1 cellular context compared by ENCODE assay signal in genomic region chr6:90284236-90284744, GRCh38.
A peak's percentile ranks its signal among the peaks of the same experiment; 100 is the strongest.
TF ChIP-seq lines count a peak whose summit lies in the region.

No MANE protein-coding gene starts in this region.

TF ChIP-seq in HEK293, 187 proteins besides CTCF, POLR2A, EP300 and RAD21 (continued from another document and continues in another):
- TF ChIP-seq, protein P1, sequence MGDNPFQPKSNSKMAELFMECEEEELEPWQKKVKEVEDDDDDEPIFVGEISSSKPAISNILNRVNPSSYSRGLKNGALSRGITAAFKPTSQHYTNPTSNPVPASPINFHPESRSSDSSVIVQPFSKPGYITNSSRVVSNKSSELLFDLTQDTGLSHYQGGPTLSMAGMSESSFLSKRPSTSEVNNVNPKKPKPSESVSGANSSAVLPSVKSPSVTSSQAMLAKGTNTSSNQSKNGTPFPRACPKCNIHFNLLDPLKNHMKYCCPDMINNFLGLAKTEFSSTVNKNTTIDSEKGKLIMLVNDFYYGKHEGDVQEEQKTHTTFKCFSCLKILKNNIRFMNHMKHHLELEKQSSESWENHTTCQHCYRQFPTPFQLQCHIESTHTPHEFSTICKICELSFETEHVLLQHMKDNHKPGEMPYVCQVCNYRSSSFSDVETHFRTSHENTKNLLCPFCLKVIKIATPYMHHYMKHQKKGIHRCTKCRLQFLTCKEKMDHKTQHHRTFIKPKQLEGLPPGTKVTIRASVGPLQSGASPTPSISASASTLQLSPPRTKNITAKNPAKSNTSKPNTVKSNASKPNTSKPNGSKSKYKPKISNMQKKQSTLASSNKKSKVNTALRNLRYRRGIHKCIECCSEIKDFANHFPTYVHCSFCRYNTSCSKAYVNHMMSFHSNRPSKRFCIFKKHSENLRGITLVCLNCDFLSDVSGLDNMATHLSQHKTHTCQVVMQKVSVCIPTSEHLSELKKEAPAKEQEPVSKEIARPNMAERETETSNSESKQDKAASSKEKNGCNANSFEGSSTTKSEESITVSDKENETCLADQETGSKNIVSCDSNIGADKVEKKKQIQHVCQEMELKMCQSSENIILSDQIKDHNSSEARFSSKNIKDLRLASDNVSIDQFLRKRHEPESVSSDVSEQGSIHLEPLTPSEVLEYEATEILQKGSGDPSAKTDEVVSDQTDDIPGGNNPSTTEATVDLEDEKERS (tag by site-specific recombination; IDR thresholded peaks at IDR 0.05) = no peak
- TF ChIP-seq ZNF645 (tag by site-specific recombination; IDR thresholded peaks at IDR 0.05) = no peak
- no peak for TF ChIP-seq ZNF169 (tag by site-specific recombination; IDR thresholded peaks at IDR 0.05)
- TF ChIP-seq ZNF600 (tag by site-specific recombination; IDR thresholded peaks at IDR 0.05) = peak; percentile 70
- no peak for TF ChIP-seq ZNF561 (tag by site-specific recombination; IDR thresholded peaks at IDR 0.05; ENCODE audit: borderline replicate concordance)
- TF ChIP-seq ZNF704 (tag by site-specific recombination; IDR thresholded peaks at IDR 0.05) = no peak
- TF ChIP-seq ZNF426 (tag by site-specific recombination; IDR thresholded peaks at IDR 0.05) = no peak
- TF ChIP-seq, protein P2, sequence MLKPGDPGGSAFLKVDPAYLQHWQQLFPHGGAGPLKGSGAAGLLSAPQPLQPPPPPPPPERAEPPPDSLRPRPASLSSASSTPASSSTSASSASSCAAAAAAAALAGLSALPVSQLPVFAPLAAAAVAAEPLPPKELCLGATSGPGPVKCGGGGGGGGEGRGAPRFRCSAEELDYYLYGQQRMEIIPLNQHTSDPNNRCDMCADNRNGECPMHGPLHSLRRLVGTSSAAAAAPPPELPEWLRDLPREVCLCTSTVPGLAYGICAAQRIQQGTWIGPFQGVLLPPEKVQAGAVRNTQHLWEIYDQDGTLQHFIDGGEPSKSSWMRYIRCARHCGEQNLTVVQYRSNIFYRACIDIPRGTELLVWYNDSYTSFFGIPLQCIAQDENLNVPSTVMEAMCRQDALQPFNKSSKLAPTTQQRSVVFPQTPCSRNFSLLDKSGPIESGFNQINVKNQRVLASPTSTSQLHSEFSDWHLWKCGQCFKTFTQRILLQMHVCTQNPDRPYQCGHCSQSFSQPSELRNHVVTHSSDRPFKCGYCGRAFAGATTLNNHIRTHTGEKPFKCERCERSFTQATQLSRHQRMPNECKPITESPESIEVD (tag by site-specific recombination; IDR thresholded peaks at IDR 0.05) = no peak
- no peak for TF ChIP-seq ZNF514 (tag by site-specific recombination; IDR thresholded peaks at IDR 0.05)
- no peak for TF ChIP-seq ZNF148 (tag by site-specific recombination; IDR thresholded peaks at IDR 0.05; ENCODE audit: borderline replicate concordance)
- TF ChIP-seq PRDM1 (tag by site-specific recombination; IDR thresholded peaks at IDR 0.05) = peak; percentile 54
- TF ChIP-seq ZFP3 (tag by site-specific recombination; IDR thresholded peaks at IDR 0.05; ENCODE audit: low read depth) = no peak
- TF ChIP-seq ZNF629 (tag by site-specific recombination; IDR thresholded peaks at IDR 0.05) = peak; percentile 19; the same call in 1 of the 2 replicates
- TF ChIP-seq ZSCAN30 (tag by site-specific recombination; IDR thresholded peaks at IDR 0.05) = no peak
- TF ChIP-seq ZEB2 (tag by site-specific recombination; IDR thresholded peaks at IDR 0.05) = peak; percentile 35
- TF ChIP-seq ZNF544 (tag by site-specific recombination; IDR thresholded peaks at IDR 0.05) = no peak
- no peak for TF ChIP-seq ZFP37 (tag by site-specific recombination; IDR thresholded peaks at IDR 0.05)
- TF ChIP-seq EGR2 (tag by site-specific recombination; IDR thresholded peaks at IDR 0.05; ENCODE audit: low read depth) = peak; percentile 47; the same call in 1 of the 2 replicates
- no peak for TF ChIP-seq BCL11A (tag by site-specific recombination; IDR thresholded peaks at IDR 0.05; ENCODE audit: low read depth)
- TF ChIP-seq, protein P3, sequence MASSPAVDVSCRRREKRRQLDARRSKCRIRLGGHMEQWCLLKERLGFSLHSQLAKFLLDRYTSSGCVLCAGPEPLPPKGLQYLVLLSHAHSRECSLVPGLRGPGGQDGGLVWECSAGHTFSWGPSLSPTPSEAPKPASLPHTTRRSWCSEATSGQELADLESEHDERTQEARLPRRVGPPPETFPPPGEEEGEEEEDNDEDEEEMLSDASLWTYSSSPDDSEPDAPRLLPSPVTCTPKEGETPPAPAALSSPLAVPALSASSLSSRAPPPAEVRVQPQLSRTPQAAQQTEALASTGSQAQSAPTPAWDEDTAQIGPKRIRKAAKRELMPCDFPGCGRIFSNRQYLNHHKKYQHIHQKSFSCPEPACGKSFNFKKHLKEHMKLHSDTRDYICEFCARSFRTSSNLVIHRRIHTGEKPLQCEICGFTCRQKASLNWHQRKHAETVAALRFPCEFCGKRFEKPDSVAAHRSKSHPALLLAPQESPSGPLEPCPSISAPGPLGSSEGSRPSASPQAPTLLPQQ (tag by site-specific recombination; IDR thresholded peaks at IDR 0.05) = no peak
- no peak; the same call in 1 of the 2 replicates for TF ChIP-seq ZNF366 (tag by site-specific recombination; conservative IDR thresholded peaks at IDR 0.05)
- no peak for TF ChIP-seq ZNF621 (tag by site-specific recombination; IDR thresholded peaks at IDR 0.05)
- TF ChIP-seq ZNF660 (tag by site-specific recombination; IDR thresholded peaks at IDR 0.05) = 0 out of 2 replicates have a peak, but pooled peaks have one; percentile 34
- no peak for TF ChIP-seq KLF8 (tag by site-specific recombination; IDR thresholded peaks at IDR 0.05)
- no peak for TF ChIP-seq ZNF138 (tag by site-specific recombination; IDR thresholded peaks at IDR 0.05; ENCODE audit: borderline replicate concordance)
- TF ChIP-seq MYNN (tag by site-specific recombination; IDR thresholded peaks at IDR 0.05; ENCODE audit: borderline replicate concordance) = no peak
- TF ChIP-seq, protein P4, sequence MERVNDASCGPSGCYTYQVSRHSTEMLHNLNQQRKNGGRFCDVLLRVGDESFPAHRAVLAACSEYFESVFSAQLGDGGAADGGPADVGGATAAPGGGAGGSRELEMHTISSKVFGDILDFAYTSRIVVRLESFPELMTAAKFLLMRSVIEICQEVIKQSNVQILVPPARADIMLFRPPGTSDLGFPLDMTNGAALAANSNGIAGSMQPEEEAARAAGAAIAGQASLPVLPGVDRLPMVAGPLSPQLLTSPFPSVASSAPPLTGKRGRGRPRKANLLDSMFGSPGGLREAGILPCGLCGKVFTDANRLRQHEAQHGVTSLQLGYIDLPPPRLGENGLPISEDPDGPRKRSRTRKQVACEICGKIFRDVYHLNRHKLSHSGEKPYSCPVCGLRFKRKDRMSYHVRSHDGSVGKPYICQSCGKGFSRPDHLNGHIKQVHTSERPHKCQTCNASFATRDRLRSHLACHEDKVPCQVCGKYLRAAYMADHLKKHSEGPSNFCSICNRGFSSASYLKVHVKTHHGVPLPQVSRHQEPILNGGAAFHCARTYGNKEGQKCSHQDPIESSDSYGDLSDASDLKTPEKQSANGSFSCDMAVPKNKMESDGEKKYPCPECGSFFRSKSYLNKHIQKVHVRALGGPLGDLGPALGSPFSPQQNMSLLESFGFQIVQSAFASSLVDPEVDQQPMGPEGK (tag by site-specific recombination; IDR thresholded peaks at IDR 0.05) = 0 out of 2 replicates have a peak, but pooled peaks have one; percentile 26
- no peak for TF ChIP-seq ZNF121 (tag by site-specific recombination; IDR thresholded peaks at IDR 0.05)
- TF ChIP-seq ZNF791 (tag by site-specific recombination; IDR thresholded peaks at IDR 0.05) = no peak
- no peak for TF ChIP-seq ZNF449 (tag by site-specific recombination; IDR thresholded peaks at IDR 0.05)
- no peak for TF ChIP-seq ZNF664 (tag by site-specific recombination; IDR thresholded peaks at IDR 0.05)
- TF ChIP-seq, protein P5, sequence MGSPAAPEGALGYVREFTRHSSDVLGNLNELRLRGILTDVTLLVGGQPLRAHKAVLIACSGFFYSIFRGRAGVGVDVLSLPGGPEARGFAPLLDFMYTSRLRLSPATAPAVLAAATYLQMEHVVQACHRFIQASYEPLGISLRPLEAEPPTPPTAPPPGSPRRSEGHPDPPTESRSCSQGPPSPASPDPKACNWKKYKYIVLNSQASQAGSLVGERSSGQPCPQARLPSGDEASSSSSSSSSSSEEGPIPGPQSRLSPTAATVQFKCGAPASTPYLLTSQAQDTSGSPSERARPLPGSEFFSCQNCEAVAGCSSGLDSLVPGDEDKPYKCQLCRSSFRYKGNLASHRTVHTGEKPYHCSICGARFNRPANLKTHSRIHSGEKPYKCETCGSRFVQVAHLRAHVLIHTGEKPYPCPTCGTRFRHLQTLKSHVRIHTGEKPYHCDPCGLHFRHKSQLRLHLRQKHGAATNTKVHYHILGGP (tag by site-specific recombination; IDR thresholded peaks at IDR 0.05) = no peak
- no peak for TF ChIP-seq ZNF311 (tag by site-specific recombination; IDR thresholded peaks at IDR 0.05; ENCODE audit: borderline replicate concordance)
- no peak for TF ChIP-seq IKZF3 (tag by site-specific recombination; IDR thresholded peaks at IDR 0.05)
- no peak for TF ChIP-seq ZNF521 (tag by site-specific recombination; IDR thresholded peaks at IDR 0.05)
- no peak for TF ChIP-seq ZNF146 (tag by site-specific recombination; IDR thresholded peaks at IDR 0.05)
- TF ChIP-seq ZNF433 (tag by site-specific recombination; IDR thresholded peaks at IDR 0.05; ENCODE audit: low read depth) = no peak
- TF ChIP-seq ZXDB (tag by site-specific recombination; IDR thresholded peaks at IDR 0.05) = no peak
- TF ChIP-seq ZNF658 (tag by site-specific recombination; IDR thresholded peaks at IDR 0.05) = no peak
- no peak for TF ChIP-seq ZNF2 (tag by site-specific recombination; IDR thresholded peaks at IDR 0.05)
- no peak for TF ChIP-seq ZNF24 (tag by site-specific recombination; IDR thresholded peaks at IDR 0.05)
- no peak for TF ChIP-seq ZNF112 (tag by site-specific recombination; IDR thresholded peaks at IDR 0.05)
- no peak for TF ChIP-seq ZNF394 (tag by site-specific recombination; IDR thresholded peaks at IDR 0.05; ENCODE audit: borderline replicate concordance)
- TF ChIP-seq ZNF555 (tag by site-specific recombination; conservative IDR thresholded peaks at IDR 0.05) = no peak
- no peak for TF ChIP-seq ZBTB7A (tag by site-specific recombination; IDR thresholded peaks at IDR 0.05; ENCODE audit: low read depth)
- no peak for TF ChIP-seq ZNF155 (tag by site-specific recombination; IDR thresholded peaks at IDR 0.05)
- TF ChIP-seq GLIS2 (tag by site-specific recombination; IDR thresholded peaks at IDR 0.05) = no peak
- peak; percentile 60 for TF ChIP-seq TRIM28 (IDR thresholded peaks at IDR 0.05; ENCODE audit: borderline replicate concordance, low read length)
- TF ChIP-seq OSR2 (tag by site-specific recombination; IDR thresholded peaks at IDR 0.05) = 0 out of 2 replicates have a peak, but pooled peaks have one; percentile 17
- no peak for TF ChIP-seq ZNF488 (tag by site-specific recombination; IDR thresholded peaks at IDR 0.05)
- TF ChIP-seq ZNF670 (tag by site-specific recombination; IDR thresholded peaks at IDR 0.05; ENCODE audit: low read depth) = no peak
- TF ChIP-seq KLF10 (tag by site-specific recombination; IDR thresholded peaks at IDR 0.05) = 0 out of 2 replicates have a peak, but pooled peaks have one; percentile 32
